3 cellular contexts compared by ENCODE assay signal in genomic region chr19:8379156-8379891, GRCh38. TPM values are rescaled to one million over a fixed set of nuclear protein-coding genes. Genes with fewer than 3 reads are reported as not detected.
"Had no signal": no experiment of that assay in that cellular context is flagged by ENCODE, and none has a peak within 500 bp of the region (broad histone marks: within the 10 kb centered on the region; RNA-seq: fewer than 3 reads in every experiment).

No MANE protein-coding gene starts in this region.

RNA-seq across cellular contexts. Expression of gene ANGPTL4, which starts 15.4 kb away (rescaled TPM):
- total RNA-seq: mononuclear cell, natural killer cell had no signal
- polyA plus RNA-seq: immature natural killer cell had no signal
